15 cellular contexts compared by ENCODE assay signal in the genomic region with DNA sequence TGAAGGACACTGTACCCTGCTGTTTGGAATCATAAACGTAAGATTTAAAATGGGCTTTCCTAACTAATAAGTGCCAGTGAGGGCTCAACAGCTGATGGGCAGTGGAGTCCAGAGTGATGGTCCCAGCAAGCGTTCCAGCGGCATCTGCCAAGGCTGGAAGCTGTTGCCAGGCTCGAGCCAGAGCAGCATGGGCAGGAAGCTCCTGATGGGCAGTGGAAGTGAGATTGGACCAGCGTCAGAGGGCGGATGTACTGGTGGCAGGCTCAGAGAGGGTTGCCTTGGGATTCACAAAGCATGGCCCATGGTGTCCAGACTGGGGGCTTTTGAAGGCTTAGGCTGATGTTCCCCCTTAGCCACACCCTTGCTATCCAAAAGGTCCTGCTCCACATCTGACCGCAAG. TPM values are rescaled to one million over a fixed set of nuclear protein-coding genes. Genes with fewer than 3 reads are reported as not detected.
DNase-seq lines count a peak whose midpoint lies in the region; ATAC-seq and TF ChIP-seq lines count a peak whose summit lies in the region.
"Had no signal": no experiment of that assay in that cellular context is flagged by ENCODE, and none has a peak within 500 bp of the region (broad histone marks: within the 10 kb centered on the region; RNA-seq: fewer than 3 reads in every experiment).

No MANE protein-coding gene starts in this region.

- H3K36me3 ChIP-seq in ascending aorta: peaks cover 7 to 12% of the 10 kb centered on the region in 2 donors
- H3K36me3 ChIP-seq in esophagus squamous epithelium: no peaks in the 10 kb centered on the region
- no peaks in the 10 kb centered on the region for H3K36me3 ChIP-seq in muscle layer of duodenum (ENCODE audit: control insufficient read depth in 1 of 2, insufficient read depth in 2 of 2, low read length in 2 of 2)
- H3K36me3 ChIP-seq in stomach smooth muscle (ENCODE audit: control insufficient read depth in 2 of 2, insufficient read depth in 2 of 2, low read length in 2 of 2): peaks cover 0 to 6% of the 10 kb centered on the region in 2 donors

- ATAC-seq in GM21576 (IDR thresholded peaks at IDR 0.05; ENCODE audit: unreplicated experiment) (no peak), HG02870 (IDR thresholded peaks at IDR 0.05; ENCODE audit: unreplicated experiment) (no peak)
- ATAC-seq: activated naive CD8-positive, alpha-beta T cell treated with anti-CD3 and anti-CD28 coated beads, Interleukin-2, amount 50 U/mL, for 24 hours had no signal

- intact Hi-C loops in ascending aorta (cut with DNase I): no loop called here
- intact Hi-C loops in esophagus squamous epithelium (cut with DNase I): no loop called here

- DNase-seq in ascending aorta (ENCODE audit: low spot score in 2 of 2) (peak in 1 of 2 donors; percentile 73), esophagus squamous epithelium (lab: John Stamatoyannopoulos, UW) (no peak), NCI-H1092 (lab: John Stamatoyannopoulos, UW) (no peak), T1000 (lab: John Stamatoyannopoulos, UW) (no peak)
- DNase-seq: activated CD4-positive, alpha-beta T cell treated with anti-CD3 and anti-CD28 coated beads, Interleukin-2, amount 50 U/mL, for 1 hour; activated naive CD8-positive, alpha-beta T cell treated with anti-CD3 and anti-CD28 coated beads, Interleukin-2, amount 50 U/mL, for 24 hours; activated T-cell treated with anti-CD3 and anti-CD28 coated beads, Interleukin-2, amount 50 U/mL, for 48 hours; Caco-2; NCI-H187; SJCRH30; stimulated activated naive CD4-positive, alpha-beta T cell had no signal

- no peak for TF ChIP-seq POLR2A in esophagus squamous epithelium (IDR thresholded peaks at IDR 0.05)

- H3K4me3 ChIP-seq in ascending aorta (peak overlapping the region in 1 of 2 donors; percentile 12), esophagus squamous epithelium (no peak overlapping the region), muscle layer of duodenum (ENCODE audit: low read depth in 1 of 2, low read length in 2 of 2) (peak overlapping the region in 1 of 2 donors; percentile 20), stomach smooth muscle (ENCODE audit: low read length in 2 of 2) (peak overlapping the region; percentile 22 to 40)
- H3K4me3 ChIP-seq: SJCRH30 had no signal

- TF ChIP-seq CTCF in ascending aorta (IDR thresholded peaks at IDR 0.05): no peak
- no peak for TF ChIP-seq CTCF in esophagus squamous epithelium (IDR thresholded peaks at IDR 0.05)

- H3K27ac ChIP-seq in ascending aorta: peak overlapping the region; percentile 95 to 96
- H3K27ac ChIP-seq in esophagus squamous epithelium: peak overlapping the region; percentile 60 to 90 (median 88)
- H3K27ac ChIP-seq in muscle layer of duodenum (ENCODE audit: low read length): peak overlapping the region; percentile 96
- H3K27ac ChIP-seq in stomach smooth muscle (ENCODE audit: low read length): peak overlapping the region; percentile 100
- H3K27ac ChIP-seq: SJCRH30 had no signal

- 75 to 78% methylated on average over 5 to 7 of the region's 7 CpGs for WGBS in esophagus squamous epithelium, 2 donors

- H3K4me1 ChIP-seq in ascending aorta (peaks cover 40 to 78% of the 10 kb centered on the region in 2 donors), esophagus squamous epithelium (peaks cover 0 to 76% (median 21%) of the 10 kb centered on the region in 3 donors), muscle layer of duodenum (ENCODE audit: control insufficient read depth in 1 of 2, insufficient read depth in 2 of 2, low read length in 2 of 2) (peaks cover 29 to 58% of the 10 kb centered on the region in 2 donors), stomach smooth muscle (ENCODE audit: control insufficient read depth, insufficient read depth, low read length) (peaks cover 94% of the 10 kb centered on the region)
- H3K4me1 ChIP-seq: Caco-2, SJCRH30 had no signal

- H3K9ac ChIP-seq in stomach smooth muscle (ENCODE audit: low read length in 2 of 2): peak overlapping the region; percentile 73 to 85

- H3K9me3 ChIP-seq in ascending aorta (no peaks in the 10 kb centered on the region), esophagus squamous epithelium (no peaks in the 10 kb centered on the region), muscle layer of duodenum (ENCODE audit: control insufficient read depth in 1 of 2, low read length in 2 of 2) (no peaks in the 10 kb centered on the region), stomach smooth muscle (ENCODE audit: control insufficient read depth in 2 of 2, low read length in 2 of 2) (no peaks in the 10 kb centered on the region)
- H3K9me3 ChIP-seq: Caco-2, SJCRH30 had no signal

- no peaks in the 10 kb centered on the region for H3K27me3 ChIP-seq in ascending aorta
- peaks cover 0 to 11% (median 0%) of the 10 kb centered on the region in 4 donors for H3K27me3 ChIP-seq in esophagus squamous epithelium
- no peaks in the 10 kb centered on the region for H3K27me3 ChIP-seq in muscle layer of duodenum (ENCODE audit: low read depth, low read length)
- no peaks in the 10 kb centered on the region for H3K27me3 ChIP-seq in stomach smooth muscle (ENCODE audit: control insufficient read depth in 1 of 2, insufficient read depth in 2 of 2, low read length in 2 of 2)
- H3K27me3 ChIP-seq: SJCRH30 had no signal

RNA-seq across cellular contexts. Expression of a gene that starts 30.2 kb away (rescaled TPM):
- total RNA-seq in ascending aorta (1,227 TPM), esophagus squamous epithelium (100 to 1,000 TPM in 1 of 4 donors, 10 to 100 TPM in 3; 11.9 to 102 (median 43.5) TPM)

RNA-seq across cellular contexts. Expression of a gene that starts 30.3 kb away (rescaled TPM):
- total RNA-seq in ascending aorta: 756 TPM
- total RNA-seq in esophagus squamous epithelium: 10 to 100 TPM in 3 of 4 donors, 1 to 10 TPM in 1; 8.9 to 97.1 (median 40.2) TPM

Comparison
In these comparisons a context has a peak if more than half of its experiments do, and no peak if none do; other contexts are left out.
1. H3K4me3 ChIP-seq: peak in stomach smooth muscle (2 of 2); none in esophagus squamous epithelium (0 of 4).
2. RNA of a gene that starts 30.2 kb away (total RNA-seq): 1,227 TPM in ascending aorta (single experiment); 11.9 to 102 TPM in esophagus squamous epithelium; every median in the first group is over 10 times any median in the second.
3. Peak in every context shown above with its lines, with median percentiles within 50 percentile points of each other: H3K27ac ChIP-seq.